Comparison of ENCODE assay signal across 9 cellular contexts in the genomic region with DNA sequence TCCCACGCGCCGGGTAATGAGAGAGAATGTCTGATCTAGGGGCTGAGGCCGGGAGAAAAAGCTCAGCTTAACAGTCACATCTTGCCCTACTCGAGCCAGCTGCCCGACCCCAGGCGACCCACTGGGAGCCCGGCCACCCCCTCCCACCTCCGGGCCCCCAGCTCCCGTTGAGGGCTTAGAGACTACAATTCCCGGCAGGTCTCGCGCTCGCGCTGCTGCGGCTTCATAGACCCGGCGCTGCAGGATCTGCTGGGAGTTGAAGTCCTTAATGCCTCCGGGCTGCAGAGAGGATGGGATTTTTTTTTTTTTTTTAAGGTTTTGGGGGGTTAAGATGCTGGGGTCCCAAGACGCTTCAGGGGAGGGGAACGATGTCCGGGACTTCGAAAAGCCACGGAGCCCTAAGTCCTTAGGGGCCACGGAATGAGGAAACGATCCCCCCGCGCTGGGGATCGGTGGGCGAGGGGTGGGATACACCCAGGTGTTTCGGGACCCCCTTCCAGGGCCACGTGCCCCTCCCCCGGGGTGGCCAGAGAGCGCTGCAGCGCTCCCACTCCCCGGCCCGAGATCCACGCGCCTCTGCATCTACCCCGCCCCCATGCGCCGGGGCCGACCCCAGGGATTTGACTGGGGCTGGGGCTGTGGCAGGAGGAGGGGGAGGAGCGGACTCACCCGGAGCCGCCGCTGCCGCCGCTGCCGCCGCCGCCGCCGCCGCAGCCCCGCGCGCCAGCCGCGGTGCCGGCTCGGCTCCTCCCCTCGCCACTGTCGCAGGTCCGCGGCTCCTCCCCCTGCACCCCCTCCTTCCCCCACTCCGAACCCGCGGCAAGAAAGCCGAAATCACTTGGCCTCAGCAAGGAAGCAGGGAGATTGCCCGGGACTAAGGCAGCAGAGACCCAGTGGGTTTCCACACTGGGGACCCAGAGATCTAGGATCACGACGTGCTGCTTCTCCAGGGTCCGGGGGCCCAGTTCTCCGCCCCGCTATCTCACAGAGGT. TPM values are rescaled to one million over a fixed set of nuclear protein-coding genes. Genes with fewer than 3 reads are reported as not detected.
DNase-seq lines count a peak whose midpoint lies in the region; ATAC-seq and TF ChIP-seq lines count a peak whose summit lies in the region.
"Had no signal": no experiment of that assay in that cellular context is flagged by ENCODE, and none has a peak within 500 bp of the region (broad histone marks: within the 10 kb centered on the region; RNA-seq: fewer than 3 reads in every experiment).

A gene with protein sequence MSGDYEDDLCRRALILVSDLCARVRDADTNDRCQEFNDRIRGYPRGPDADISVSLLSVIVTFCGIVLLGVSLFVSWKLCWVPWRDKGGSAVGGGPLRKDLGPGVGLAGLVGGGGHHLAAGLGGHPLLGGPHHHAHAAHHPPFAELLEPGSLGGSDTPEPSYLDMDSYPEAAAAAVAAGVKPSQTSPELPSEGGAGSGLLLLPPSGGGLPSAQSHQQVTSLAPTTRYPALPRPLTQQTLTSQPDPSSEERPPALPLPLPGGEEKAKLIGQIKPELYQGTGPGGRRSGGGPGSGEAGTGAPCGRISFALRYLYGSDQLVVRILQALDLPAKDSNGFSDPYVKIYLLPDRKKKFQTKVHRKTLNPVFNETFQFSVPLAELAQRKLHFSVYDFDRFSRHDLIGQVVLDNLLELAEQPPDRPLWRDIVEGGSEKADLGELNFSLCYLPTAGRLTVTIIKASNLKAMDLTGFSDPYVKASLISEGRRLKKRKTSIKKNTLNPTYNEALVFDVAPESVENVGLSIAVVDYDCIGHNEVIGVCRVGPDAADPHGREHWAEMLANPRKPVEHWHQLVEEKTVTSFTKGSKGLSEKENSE (minus strand): TSS at position 761 of the 992 bp plus-strand sequence. CDS start 2,470 bp downstream, outside the sequence.

- H3K4me1 Mint-ChIP-seq in activated naive CD4-positive, alpha-beta T cell treated with anti-CD3 and anti-CD28 coated beads, Interleukin-2, amount 50 U/mL, for 24 hours = no peaks in the 10 kb centered on the region

- H3K9ac ChIP-seq in ES-I3 (ENCODE audit: low read depth, low read length) (peak within 1 kb of the TSS; percentile 78), rectal smooth muscle tissue (ENCODE audit: low read length) (no peak within 1 kb of the TSS)

- peaks cover 29% of the 10 kb centered on the region for H3K27me3 Mint-ChIP-seq in activated naive CD4-positive, alpha-beta T cell treated with anti-CD3 and anti-CD28 coated beads, Interleukin-2, amount 50 U/mL, for 24 hours

- H3K36me3 ChIP-seq in ES-I3 (ENCODE audit: insufficient read depth, low read length) (no peaks in the 10 kb centered on the region), right atrium auricular region (no peaks in the 10 kb centered on the region), rectal smooth muscle tissue (ENCODE audit: control insufficient read depth, insufficient read depth, low read length) (no peaks in the 10 kb centered on the region)

- H3K4me1 ChIP-seq in ES-I3 (ENCODE audit: insufficient read depth, low read length) (no peaks in the 10 kb centered on the region), right atrium auricular region (peaks cover 0 to 9% of the 10 kb centered on the region in 2 donors), rectal smooth muscle tissue (ENCODE audit: control insufficient read depth, insufficient read depth, low read length) (no peaks in the 10 kb centered on the region)

- H3K9me3 ChIP-seq in ES-I3 (ENCODE audit: control insufficient read depth, insufficient read depth, low read length) = no peaks in the 10 kb centered on the region; the same call in 1 of the 2 replicates
- peaks cover 0 to 8% of the 10 kb centered on the region in 2 donors for H3K9me3 ChIP-seq in right atrium auricular region

- H3K4me3 ChIP-seq in right atrium auricular region = peak within 1 kb of the TSS; percentile 36 to 58
- peak within 1 kb of the TSS; percentile 48 for H3K4me3 ChIP-seq in rectal smooth muscle tissue (ENCODE audit: low read length)
- H3K4me3 ChIP-seq: PC-9 had no signal

- H3K27me3 ChIP-seq in right atrium auricular region (no peaks in the 10 kb centered on the region), rectal smooth muscle tissue (ENCODE audit: control insufficient read depth, insufficient read depth, low read length) (peaks cover 13% of the 10 kb centered on the region)

- H3K27ac ChIP-seq in right atrium auricular region (no peak within 1 kb of the TSS), rectal smooth muscle tissue (ENCODE audit: low read depth, low read length) (no peak within 1 kb of the TSS)
- H3K27ac ChIP-seq: PC-9 had no signal

- TF ChIP-seq CTCF in right atrium auricular region (IDR thresholded peaks at IDR 0.05) = no peak

- no peak within 1 kb of the TSS for H3K27ac Mint-ChIP-seq in activated naive CD4-positive, alpha-beta T cell treated with anti-CD3 and anti-CD28 coated beads, Interleukin-2, amount 50 U/mL, for 24 hours

- peak within 1 kb of the TSS; percentile 78 for H3K4me3 Mint-ChIP-seq in activated naive CD4-positive, alpha-beta T cell treated with anti-CD3 and anti-CD28 coated beads, Interleukin-2, amount 50 U/mL, for 24 hours

- peaks cover 2% of the 10 kb centered on the region for H3K36me3 Mint-ChIP-seq in activated naive CD4-positive, alpha-beta T cell treated with anti-CD3 and anti-CD28 coated beads, Interleukin-2, amount 50 U/mL, for 24 hours

- peaks cover 5% of the 10 kb centered on the region for H3K9me3 Mint-ChIP-seq in activated naive CD4-positive, alpha-beta T cell treated with anti-CD3 and anti-CD28 coated beads, Interleukin-2, amount 50 U/mL, for 24 hours

- ATAC-seq in GM21786 (IDR thresholded peaks at IDR 0.05; ENCODE audit: unreplicated experiment) (no peak), GM18520 (IDR thresholded peaks at IDR 0.05; ENCODE audit: unreplicated experiment) (no peak)

- DNase-seq in NCI-H2227 (lab: John Stamatoyannopoulos, UW; ENCODE audit: unreplicated experiment) (peak; percentile 81), right atrium auricular region (ENCODE audit: low spot score) (no peak)
- DNase-seq in central memory CD4-positive, alpha-beta T cell = no peak

RNA-seq across cellular contexts. Expression of the gene that starts here (rescaled TPM):
- under 1 TPM; 0.19 to 0.59 TPM for total RNA-seq in right atrium auricular region
- total RNA-seq: PC-9 had no signal
